ENCODE assay signal across 8 cellular contexts in genomic region chr3:156676467-156677119, GRCh38.
DNase-seq lines count a peak whose midpoint lies in the region; ATAC-seq and TF ChIP-seq lines count a peak whose summit lies in the region.

No MANE protein-coding gene starts in this region.

- peak overlapping the region; percentile 66 to 90 for H3K4me3 ChIP-seq in foreskin fibroblast (ENCODE audit: low read depth in 1 of 2, low read length in 2 of 2)

- H3K27ac Mint-ChIP-seq in stimulated activated naive B cell treated with anti-CD40 and anti-IgM and Interleukin-4, amounts not matched to agents 10 μg/mL and 1 μg/mL and 100 μg/mL, for 72 hours, result no peak overlapping the region

- DNase-seq in NCI-H82 (lab: John Stamatoyannopoulos, UW), result peak; percentile 38
- DNase-seq in NCI-H82 treated with DMSO at 0.1 percent for 48 hours (lab: John Stamatoyannopoulos, UW; ENCODE audit: unreplicated experiment), result no peak
- DNase-seq in SW 1271 (lab: John Stamatoyannopoulos, UW), result peak; percentile 26 to 65
- peak in 1 of 2 donors; percentile 51 for DNase-seq in foreskin fibroblast
- no peak for DNase-seq in stimulated activated naive B cell treated with anti-CD40 and anti-IgM and Interleukin-4, amounts not matched to agents 10 μg/mL and 1 μg/mL and 100 μg/mL, for 72 hours
- no peak for DNase-seq in NCI-H2107 (lab: John Stamatoyannopoulos, UW)

- H3K4me1 Mint-ChIP-seq in stimulated activated naive B cell treated with anti-CD40 and anti-IgM and Interleukin-4, amounts not matched to agents 10 μg/mL and 1 μg/mL and 100 μg/mL, for 72 hours, result peaks cover 26 to 55% of the 10 kb centered on the region in 2 donors

- peak overlapping the region; percentile 92 to 98 for H3K4me3 Mint-ChIP-seq in stimulated activated naive B cell treated with anti-CD40 and anti-IgM and Interleukin-4, amounts not matched to agents 10 μg/mL and 1 μg/mL and 100 μg/mL, for 72 hours

- no peak for TF ChIP-seq CTCF in foreskin fibroblast (IDR thresholded peaks at IDR 0.05; ENCODE audit: low read depth, low read length)

- H3K27me3 Mint-ChIP-seq in stimulated activated naive B cell treated with anti-CD40 and anti-IgM and Interleukin-4, amounts not matched to agents 10 μg/mL and 1 μg/mL and 100 μg/mL, for 72 hours, result no peaks in the 10 kb centered on the region

- no peak for ATAC-seq in stimulated activated naive B cell treated with anti-CD40 and anti-IgM and Interleukin-4, amounts not matched to agents 10 μg/mL and 1 μg/mL and 100 μg/mL, for 72 hours (replicated peaks)
- no peak for ATAC-seq in HG02970 (IDR thresholded peaks at IDR 0.05; ENCODE audit: low FRiP score, unreplicated experiment)
- no peak for ATAC-seq in HG02981 (IDR thresholded peaks at IDR 0.05; ENCODE audit: unreplicated experiment)

- no peaks in the 10 kb centered on the region for H3K9me3 Mint-ChIP-seq in stimulated activated naive B cell treated with anti-CD40 and anti-IgM and Interleukin-4, amounts not matched to agents 10 μg/mL and 1 μg/mL and 100 μg/mL, for 72 hours

- H3K36me3 Mint-ChIP-seq in stimulated activated naive B cell treated with anti-CD40 and anti-IgM and Interleukin-4, amounts not matched to agents 10 μg/mL and 1 μg/mL and 100 μg/mL, for 72 hours, result peaks cover 33 to 35% of the 10 kb centered on the region in 2 donors

Comparison
In these comparisons a context has a peak if more than half of its experiments do, and no peak if none do; other contexts are left out.
1. DNase-seq: peak in NCI-H82 (single experiment) and SW 1271 (2 of 2); none in NCI-H82 treated with DMSO at 0.1 percent for 48 hours (single experiment), stimulated activated naive B cell treated with anti-CD40 and anti-IgM and Interleukin-4, amounts not matched to agents 10 μg/mL and 1 μg/mL and 100 μg/mL, for 72 hours (single experiment) and NCI-H2107 (single experiment).